ENCODE assay signal across 7 cellular contexts in genomic region chr16:2479996-2480395, GRCh38. TPM values are rescaled to one million over a fixed set of nuclear protein-coding genes. Genes with fewer than 3 reads are reported as not detected.
"Had no signal": no experiment of that assay in that cellular context is flagged by ENCODE, and none has a peak within 500 bp of the region (broad histone marks: within the 10 kb centered on the region; RNA-seq: fewer than 3 reads in every experiment).

No MANE protein-coding gene starts in this region.

RNA-seq across cellular contexts. Expression of gene NTN3, which starts 8.9 kb away (rescaled TPM):
- total RNA-seq: myocyte; naive thymus-derived CD8-positive, alpha-beta T cell; pulmonary artery endothelial cell; subcutaneous adipose tissue; transverse colon; upper lobe of right lung had no signal
- polyA plus RNA-seq: naive thymus-derived CD8-positive, alpha-beta T cell; stomach had no signal

RNA-seq across cellular contexts. Expression of gene TEDC2, which starts 20.1 kb away (rescaled TPM):
- total RNA-seq: upper lobe of right lung had no signal
